Comparison of ENCODE assay signal across 1 cellular context in genomic region chr2:227862741-227863588, GRCh38.
A peak's percentile ranks its signal among the peaks of the same experiment; 100 is the strongest.
TF ChIP-seq lines count a peak whose summit lies in the region.

No MANE protein-coding gene starts in this region.

TF ChIP-seq in H1, 55 proteins besides CTCF, POLR2A, EP300 and RAD21:
- TF ChIP-seq POU5F1 (IDR thresholded peaks at IDR 0.05; ENCODE audit: low read depth, low read length) (no peak), TEAD4 (IDR thresholded peaks at IDR 0.05; ENCODE audit: low read depth, low read length) (peak; percentile 34; the same call in 1 of the 2 replicates), JUND (IDR thresholded peaks at IDR 0.05; ENCODE audit: low read length) (peak; percentile 88)
